1 cellular context compared by ENCODE assay signal in genomic region chr19:47494729-47495128, GRCh38.
TF ChIP-seq lines count a peak whose summit lies in the region.

No MANE protein-coding gene starts in this region.

TF ChIP-seq in SK-N-SH, 30 proteins besides CTCF, POLR2A, EP300 and RAD21 (continued from another document):
- TF ChIP-seq, protein P1, sequence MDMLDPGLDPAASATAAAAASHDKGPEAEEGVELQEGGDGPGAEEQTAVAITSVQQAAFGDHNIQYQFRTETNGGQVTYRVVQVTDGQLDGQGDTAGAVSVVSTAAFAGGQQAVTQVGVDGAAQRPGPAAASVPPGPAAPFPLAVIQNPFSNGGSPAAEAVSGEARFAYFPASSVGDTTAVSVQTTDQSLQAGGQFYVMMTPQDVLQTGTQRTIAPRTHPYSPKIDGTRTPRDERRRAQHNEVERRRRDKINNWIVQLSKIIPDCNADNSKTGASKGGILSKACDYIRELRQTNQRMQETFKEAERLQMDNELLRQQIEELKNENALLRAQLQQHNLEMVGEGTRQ (IDR thresholded peaks at IDR 0.05; ENCODE audit: borderline replicate concordance, low read depth, low read length): no peak
- TF ChIP-seq FOXJ3 (CRISPR knock-in tag; IDR thresholded peaks at IDR 0.05): peak; percentile 83; the same call in 1 of the 2 replicates
- TF ChIP-seq, protein P2, sequence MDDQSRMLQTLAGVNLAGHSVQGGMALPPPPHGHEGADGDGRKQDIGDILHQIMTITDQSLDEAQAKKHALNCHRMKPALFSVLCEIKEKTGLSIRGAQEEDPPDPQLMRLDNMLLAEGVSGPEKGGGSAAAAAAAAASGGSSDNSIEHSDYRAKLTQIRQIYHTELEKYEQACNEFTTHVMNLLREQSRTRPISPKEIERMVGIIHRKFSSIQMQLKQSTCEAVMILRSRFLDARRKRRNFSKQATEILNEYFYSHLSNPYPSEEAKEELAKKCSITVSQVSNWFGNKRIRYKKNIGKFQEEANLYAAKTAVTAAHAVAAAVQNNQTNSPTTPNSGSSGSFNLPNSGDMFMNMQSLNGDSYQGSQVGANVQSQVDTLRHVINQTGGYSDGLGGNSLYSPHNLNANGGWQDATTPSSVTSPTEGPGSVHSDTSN (IDR thresholded peaks at IDR 0.05): peak; percentile 25; the same call in 1 of the 2 replicates
- peak; percentile 92 for TF ChIP-seq RCOR1 (IDR thresholded peaks at IDR 0.05; ENCODE audit: low read length)
TF ChIP-seq in SK-N-SH: peak in this region for 7.
